ENCODE assay signal across 8 cellular contexts in genomic region chr10:99732033-99732912, GRCh38. TPM values are rescaled to one million over a fixed set of nuclear protein-coding genes. Genes with fewer than 3 reads are reported as not detected.
DNase-seq lines count a peak whose midpoint lies in the region; ATAC-seq and TF ChIP-seq lines count a peak whose summit lies in the region.

TSS of gene COX15 (minus strand) at chr10:99732127. CDS start at chr10:99732049, 78 bp downstream.
TSS of gene CUTC (plus strand) at chr10:99732234. CDS start at chr10:99732349, 115 bp downstream.

- intact Hi-C loops in left ventricle myocardium superior (cut with micrococcal nuclease) (no loop called here), prostate gland (cut with DNase I) (loop anchor here (10.0 kb wide), 1 partner anchor 53 kb away; the partner anchor contains the start of gene ABCC2)

- peak within 1 kb of the TSS; percentile 92 for H3K27ac ChIP-seq in angular gyrus (ENCODE audit: low read depth, low read length)
- H3K27ac ChIP-seq in prostate gland = peak within 1 kb of the TSS; percentile 94 to 97
- peak within 1 kb of the TSS; percentile 76 for H3K27ac ChIP-seq in urinary bladder (ENCODE audit: low read depth)

- peak; percentile 79 to 90 for DNase-seq in NCI-H187 (lab: John Stamatoyannopoulos, UW)
- DNase-seq in T-helper 2 cell = peak; percentile 85 to 97 (median 93)
- DNase-seq in left ventricle myocardium superior = peak; percentile 99
- peak; percentile 96 for DNase-seq in prostate gland (ENCODE audit: low spot score)

- H3K4me1 ChIP-seq in prostate gland (replicated peaks) (no peaks in the 10 kb centered on the region), urinary bladder (ENCODE audit: insufficient read depth) (no peaks in the 10 kb centered on the region)

- H3K4me3 ChIP-seq in prostate gland = peak within 1 kb of the TSS; percentile 75 to 89
- H3K4me3 ChIP-seq in urinary bladder (ENCODE audit: low read depth, low read length) = peak within 1 kb of the TSS; percentile 68

- no peaks in the 10 kb centered on the region for H3K36me3 ChIP-seq in prostate gland
- peaks cover 3% of the 10 kb centered on the region for H3K36me3 ChIP-seq in urinary bladder (ENCODE audit: insufficient read depth)

- no peaks in the 10 kb centered on the region for H3K27me3 ChIP-seq in prostate gland (replicated peaks; ENCODE audit: insufficient read depth)

- under 1% methylated on average over 74 of the region's 76 CpGs for WGBS in prostate gland
- WGBS in urinary bladder = under 1% methylated on average over 76 of the region's 76 CpGs

- peak in 3 of 4 experiments; percentile 4 to 50 (median 39) for TF ChIP-seq CTCF in prostate gland (IDR thresholded peaks at IDR 0.05)

- no peaks in the 10 kb centered on the region for H3K9me3 ChIP-seq in prostate gland

- ATAC-seq in GM18498 (IDR thresholded peaks at IDR 0.05; ENCODE audit: unreplicated experiment) (peak; percentile 88), HG02943 (IDR thresholded peaks at IDR 0.05; ENCODE audit: low read depth, unreplicated experiment) (peak; percentile 77), left ventricle myocardium superior (peak; percentile 98)

- peak; percentile 88 for TF ChIP-seq POLR2A in prostate gland (IDR thresholded peaks at IDR 0.05)

RNA-seq across cellular contexts. Expression of gene COX15, which starts in this region (rescaled TPM):
- total RNA-seq in left ventricle myocardium superior (35.7 TPM), prostate gland (10 to 100 TPM; 36.5 to 41.2 TPM), urinary bladder (35.9 TPM)
- polyA plus RNA-seq in urinary bladder = 20.4 TPM

RNA-seq across cellular contexts. Expression of gene CUTC, which starts in this region (rescaled TPM):
- total RNA-seq in left ventricle myocardium superior (36.9 TPM), prostate gland (10 to 100 TPM; 18.4 to 27.3 TPM), urinary bladder (18.1 TPM)
- polyA plus RNA-seq in urinary bladder = 68.7 TPM

Comparison
In these comparisons a context has a peak if more than half of its experiments do, and no peak if none do; other contexts are left out.
1. Peak in every context shown above with its lines: DNase-seq, ATAC-seq, H3K4me3 ChIP-seq and H3K27ac ChIP-seq.